1 cellular context compared by ENCODE assay signal in genomic region chr13:112885242-112885781, GRCh38.
TF ChIP-seq lines count a peak whose summit lies in the region.

No MANE protein-coding gene starts in this region.

TF ChIP-seq in HepG2, 621 proteins besides CTCF, POLR2A, EP300 and RAD21 (continued from another document):
- TF ChIP-seq, protein P1, sequence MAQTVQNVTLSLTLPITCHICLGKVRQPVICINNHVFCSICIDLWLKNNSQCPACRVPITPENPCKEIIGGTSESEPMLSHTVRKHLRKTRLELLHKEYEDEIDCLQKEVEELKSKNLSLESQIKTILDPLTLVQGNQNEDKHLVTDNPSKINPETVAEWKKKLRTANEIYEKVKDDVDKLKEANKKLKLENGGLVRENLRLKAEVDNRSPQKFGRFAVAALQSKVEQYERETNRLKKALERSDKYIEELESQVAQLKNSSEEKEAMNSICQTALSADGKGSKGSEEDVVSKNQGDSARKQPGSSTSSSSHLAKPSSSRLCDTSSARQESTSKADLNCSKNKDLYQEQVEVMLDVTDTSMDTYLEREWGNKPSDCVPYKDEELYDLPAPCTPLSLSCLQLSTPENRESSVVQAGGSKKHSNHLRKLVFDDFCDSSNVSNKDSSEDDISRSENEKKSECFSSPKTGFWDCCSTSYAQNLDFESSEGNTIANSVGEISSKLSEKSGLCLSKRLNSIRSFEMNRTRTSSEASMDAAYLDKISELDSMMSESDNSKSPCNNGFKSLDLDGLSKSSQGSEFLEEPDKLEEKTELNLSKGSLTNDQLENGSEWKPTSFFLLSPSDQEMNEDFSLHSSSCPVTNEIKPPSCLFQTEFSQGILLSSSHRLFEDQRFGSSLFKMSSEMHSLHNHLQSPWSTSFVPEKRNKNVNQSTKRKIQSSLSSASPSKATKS (CRISPR knock-in tag; IDR thresholded peaks at IDR 0.05) = no peak
- TF ChIP-seq MIXL1 (CRISPR knock-in tag; IDR thresholded peaks at IDR 0.05) (no peak), ZNF564 (CRISPR knock-in tag; IDR thresholded peaks at IDR 0.05) (no peak), REXO4 (CRISPR knock-in tag; IDR thresholded peaks at IDR 0.05; ENCODE audit: borderline replicate concordance) (0 out of 2 replicates have a peak, but pooled peaks have one; percentile 39), NCOR1 (IDR thresholded peaks at IDR 0.05; ENCODE audit: borderline replicate concordance, low read length) (no peak), CBX5 (CRISPR knock-in tag; IDR thresholded peaks at IDR 0.05; ENCODE audit: borderline replicate concordance) (no peak), TCF12 (IDR thresholded peaks at IDR 0.05) (no peak), TCF12 (CRISPR knock-in tag; IDR thresholded peaks at IDR 0.05) (no peak), ZNF296 (CRISPR knock-in tag; conservative IDR thresholded peaks at IDR 0.05) (no peak), ZNF569 (CRISPR knock-in tag; IDR thresholded peaks at IDR 0.05; ENCODE audit: borderline replicate concordance) (no peak), KAT8 (CRISPR knock-in tag; IDR thresholded peaks at IDR 0.05) (no peak)
- TF ChIP-seq, protein P2, sequence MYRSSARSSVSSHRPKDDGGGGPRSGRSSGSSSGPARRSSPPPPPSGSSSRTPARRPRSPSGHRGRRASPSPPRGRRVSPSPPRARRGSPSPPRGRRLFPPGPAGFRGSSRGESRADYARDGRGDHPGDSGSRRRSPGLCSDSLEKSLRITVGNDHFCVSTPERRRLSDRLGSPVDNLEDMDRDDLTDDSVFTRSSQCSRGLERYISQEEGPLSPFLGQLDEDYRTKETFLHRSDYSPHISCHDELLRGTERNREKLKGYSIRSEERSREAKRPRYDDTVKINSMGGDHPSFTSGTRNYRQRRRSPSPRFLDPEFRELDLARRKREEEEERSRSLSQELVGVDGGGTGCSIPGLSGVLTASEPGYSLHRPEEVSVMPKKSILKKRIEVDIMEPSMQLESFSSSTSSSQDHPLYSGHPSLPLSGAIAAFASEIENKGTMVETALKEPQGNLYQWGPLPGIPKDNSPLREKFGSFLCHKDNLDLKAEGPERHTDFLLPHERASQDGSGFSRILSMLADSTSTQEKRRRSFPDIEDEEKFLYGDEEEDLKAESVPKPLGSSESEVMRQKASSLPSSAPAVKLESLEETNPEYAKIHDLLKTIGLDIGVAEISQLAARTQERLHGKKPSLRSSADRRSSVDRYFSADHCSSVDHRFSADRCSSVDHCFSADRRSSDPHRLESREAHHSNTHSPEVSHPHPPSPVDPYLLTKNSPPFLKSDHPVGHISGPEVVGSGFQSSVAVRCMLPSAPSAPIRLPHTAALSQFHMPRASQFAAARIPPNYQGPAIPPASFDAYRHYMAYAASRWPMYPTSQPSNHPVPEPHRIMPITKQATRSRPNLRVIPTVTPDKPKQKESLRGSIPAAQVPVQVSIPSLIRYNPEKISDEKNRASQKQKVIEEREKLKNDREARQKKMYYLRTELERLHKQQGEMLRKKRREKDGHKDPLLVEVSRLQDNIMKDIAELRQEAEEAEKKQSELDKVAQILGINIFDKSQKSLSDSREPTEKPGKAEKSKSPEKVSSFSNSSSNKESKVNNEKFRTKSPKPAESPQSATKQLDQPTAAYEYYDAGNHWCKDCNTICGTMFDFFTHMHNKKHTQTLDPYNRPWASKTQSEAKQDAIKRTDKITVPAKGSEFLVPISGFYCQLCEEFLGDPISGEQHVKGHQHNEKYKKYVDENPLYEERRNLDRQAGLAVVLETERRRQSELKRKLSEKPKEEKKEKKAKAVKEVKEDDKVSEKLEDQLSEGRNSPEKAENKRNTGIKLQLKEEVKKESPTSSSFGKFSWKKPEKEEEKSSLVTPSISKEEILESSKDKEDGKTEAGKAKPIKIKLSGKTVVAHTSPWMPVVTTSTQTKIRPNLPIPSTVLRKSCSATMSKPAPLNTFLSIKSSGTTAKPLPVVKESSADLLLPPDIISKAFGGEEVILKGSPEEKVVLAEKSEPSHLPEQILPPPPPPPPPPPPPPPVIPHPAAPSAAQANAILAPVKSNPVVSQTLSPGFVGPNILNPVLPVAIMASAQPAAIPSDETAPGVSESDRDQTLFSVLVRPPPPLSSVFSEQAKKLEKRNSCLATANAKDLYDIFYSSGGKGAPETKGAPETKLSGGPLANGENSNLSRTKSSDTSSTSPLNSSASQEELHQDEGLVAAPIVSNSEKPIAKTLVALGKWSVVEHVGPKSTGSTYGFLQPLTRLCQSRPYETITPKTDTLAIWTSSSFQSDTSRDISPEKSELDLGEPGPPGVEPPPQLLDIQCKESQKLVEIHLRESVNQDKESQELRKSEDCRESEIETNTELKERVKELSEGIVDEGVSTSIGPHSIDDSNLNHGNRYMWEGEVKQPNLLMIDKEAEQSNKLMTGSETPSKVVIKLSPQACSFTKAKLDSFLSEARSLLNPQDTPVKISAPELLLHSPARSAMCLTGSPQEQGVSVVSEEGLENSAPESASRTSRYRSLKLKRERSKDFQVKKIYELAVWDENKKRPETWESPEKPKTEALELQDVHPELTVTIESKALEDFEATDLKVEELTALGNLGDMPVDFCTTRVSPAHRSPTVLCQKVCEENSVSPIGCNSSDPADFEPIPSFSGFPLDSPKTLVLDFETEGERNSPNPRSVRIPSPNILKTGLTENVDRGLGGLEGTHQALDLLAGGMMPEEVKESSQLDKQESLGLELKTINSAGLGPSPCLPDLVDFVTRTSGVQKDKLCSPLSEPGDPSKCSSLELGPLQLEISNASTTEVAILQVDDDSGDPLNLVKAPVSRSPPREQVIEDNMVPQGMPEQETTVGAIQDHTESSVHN (CRISPR knock-in tag; IDR thresholded peaks at IDR 0.05) = no peak
- TF ChIP-seq, protein P3, sequence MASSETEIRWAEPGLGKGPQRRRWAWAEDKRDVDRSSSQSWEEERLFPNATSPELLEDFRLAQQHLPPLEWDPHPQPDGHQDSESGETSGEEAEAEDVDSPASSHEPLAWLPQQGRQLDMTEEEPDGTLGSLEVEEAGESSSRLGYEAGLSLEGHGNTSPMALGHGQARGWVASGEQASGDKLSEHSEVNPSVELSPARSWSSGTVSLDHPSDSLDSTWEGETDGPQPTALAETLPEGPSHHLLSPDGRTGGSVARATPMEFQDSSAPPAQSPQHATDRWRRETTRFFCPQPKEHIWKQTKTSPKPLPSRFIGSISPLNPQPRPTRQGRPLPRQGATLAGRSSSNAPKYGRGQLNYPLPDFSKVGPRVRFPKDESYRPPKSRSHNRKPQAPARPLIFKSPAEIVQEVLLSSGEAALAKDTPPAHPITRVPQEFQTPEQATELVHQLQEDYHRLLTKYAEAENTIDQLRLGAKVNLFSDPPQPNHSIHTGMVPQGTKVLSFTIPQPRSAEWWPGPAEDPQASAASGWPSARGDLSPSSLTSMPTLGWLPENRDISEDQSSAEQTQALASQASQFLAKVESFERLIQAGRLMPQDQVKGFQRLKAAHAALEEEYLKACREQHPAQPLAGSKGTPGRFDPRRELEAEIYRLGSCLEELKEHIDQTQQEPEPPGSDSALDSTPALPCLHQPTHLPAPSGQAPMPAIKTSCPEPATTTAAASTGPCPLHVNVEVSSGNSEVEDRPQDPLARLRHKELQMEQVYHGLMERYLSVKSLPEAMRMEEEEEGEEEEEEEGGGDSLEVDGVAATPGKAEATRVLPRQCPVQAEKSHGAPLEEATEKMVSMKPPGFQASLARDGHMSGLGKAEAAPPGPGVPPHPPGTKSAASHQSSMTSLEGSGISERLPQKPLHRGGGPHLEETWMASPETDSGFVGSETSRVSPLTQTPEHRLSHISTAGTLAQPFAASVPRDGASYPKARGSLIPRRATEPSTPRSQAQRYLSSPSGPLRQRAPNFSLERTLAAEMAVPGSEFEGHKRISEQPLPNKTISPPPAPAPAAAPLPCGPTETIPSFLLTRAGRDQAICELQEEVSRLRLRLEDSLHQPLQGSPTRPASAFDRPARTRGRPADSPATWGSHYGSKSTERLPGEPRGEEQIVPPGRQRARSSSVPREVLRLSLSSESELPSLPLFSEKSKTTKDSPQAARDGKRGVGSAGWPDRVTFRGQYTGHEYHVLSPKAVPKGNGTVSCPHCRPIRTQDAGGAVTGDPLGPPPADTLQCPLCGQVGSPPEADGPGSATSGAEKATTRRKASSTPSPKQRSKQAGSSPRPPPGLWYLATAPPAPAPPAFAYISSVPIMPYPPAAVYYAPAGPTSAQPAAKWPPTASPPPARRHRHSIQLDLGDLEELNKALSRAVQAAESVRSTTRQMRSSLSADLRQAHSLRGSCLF (CRISPR knock-in tag; IDR thresholded peaks at IDR 0.05; ENCODE audit: borderline replicate concordance) = no peak
- TF ChIP-seq, protein P4, sequence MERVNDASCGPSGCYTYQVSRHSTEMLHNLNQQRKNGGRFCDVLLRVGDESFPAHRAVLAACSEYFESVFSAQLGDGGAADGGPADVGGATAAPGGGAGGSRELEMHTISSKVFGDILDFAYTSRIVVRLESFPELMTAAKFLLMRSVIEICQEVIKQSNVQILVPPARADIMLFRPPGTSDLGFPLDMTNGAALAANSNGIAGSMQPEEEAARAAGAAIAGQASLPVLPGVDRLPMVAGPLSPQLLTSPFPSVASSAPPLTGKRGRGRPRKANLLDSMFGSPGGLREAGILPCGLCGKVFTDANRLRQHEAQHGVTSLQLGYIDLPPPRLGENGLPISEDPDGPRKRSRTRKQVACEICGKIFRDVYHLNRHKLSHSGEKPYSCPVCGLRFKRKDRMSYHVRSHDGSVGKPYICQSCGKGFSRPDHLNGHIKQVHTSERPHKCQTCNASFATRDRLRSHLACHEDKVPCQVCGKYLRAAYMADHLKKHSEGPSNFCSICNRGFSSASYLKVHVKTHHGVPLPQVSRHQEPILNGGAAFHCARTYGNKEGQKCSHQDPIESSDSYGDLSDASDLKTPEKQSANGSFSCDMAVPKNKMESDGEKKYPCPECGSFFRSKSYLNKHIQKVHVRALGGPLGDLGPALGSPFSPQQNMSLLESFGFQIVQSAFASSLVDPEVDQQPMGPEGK (CRISPR knock-in tag; IDR thresholded peaks at IDR 0.05) = no peak
